In the genomic region with DNA sequence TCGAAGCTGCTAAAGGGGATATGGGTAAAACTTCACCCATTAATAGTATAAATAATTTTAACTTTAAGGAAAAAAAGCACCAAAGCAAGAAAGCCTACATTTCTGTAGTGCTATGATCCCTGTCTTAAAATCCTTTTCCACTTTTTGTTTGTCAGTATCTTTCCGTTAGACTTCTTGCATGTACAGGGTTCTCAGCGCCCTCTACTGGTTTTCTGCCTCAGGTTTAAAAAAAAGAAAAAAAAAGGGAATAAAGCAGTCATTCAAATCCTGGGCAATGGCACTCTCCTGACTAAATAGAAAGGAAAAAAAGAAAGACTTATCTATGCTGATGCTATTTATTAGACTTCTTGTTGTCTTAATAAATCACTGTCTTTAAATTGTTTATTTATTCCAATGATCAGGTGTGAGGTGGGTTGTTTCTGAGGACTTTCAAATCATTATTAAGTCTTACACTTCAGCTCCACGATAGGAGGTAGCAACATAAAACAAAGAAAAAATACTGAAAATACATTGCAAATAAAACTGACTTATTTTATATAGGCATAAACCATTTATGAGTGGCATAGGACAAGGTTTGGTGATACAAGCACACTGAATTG, we compare ENCODE assay signal across 8 cellular contexts.
DNase-seq lines count a peak whose midpoint lies in the region; ATAC-seq, FAIRE-seq and TF ChIP-seq lines count a peak whose summit lies in the region.

No MANE protein-coding gene starts in this region.

- H2BK12ac ChIP-seq in neuronal stem cell (ENCODE audit: low read length), result no peak overlapping the region

- CTCF ChIA-PET in A549 (lab: Yijun Ruan, JAX), result interaction anchor here (0.6 to 2.1 kb wide), 7 partner anchors 10 to 960 kb away, joined by 3 to 5 read pairs (median 3); no protein-coding TSS in a partner anchor

- no peak overlapping the region for H4K91ac ChIP-seq in neuronal stem cell (ENCODE audit: low read depth, low read length, poor library complexity)

- TF ChIP-seq CTCF in A549 (IDR thresholded peaks at IDR 0.05), result peak; percentile 87

- H2BK5ac ChIP-seq in neuronal stem cell (ENCODE audit: low read length), result no peak overlapping the region

- no peak for TF ChIP-seq POLR2A in A549 (IDR thresholded peaks at IDR 0.05; ENCODE audit: low read length)

- POLR2A ChIA-PET in A549 (lab: Yijun Ruan, JAX), result no interaction called here

- TF ChIP-seq EP300 in A549 (IDR thresholded peaks at IDR 0.05), result no peak

- ATAC-seq in A549 (peak; percentile 54 to 56; a peak in 5 of 6 replicates), GM19023 (IDR thresholded peaks at IDR 0.05; ENCODE audit: unreplicated experiment) (no peak), HG03196 (IDR thresholded peaks at IDR 0.05; ENCODE audit: unreplicated experiment) (no peak)

- no peak overlapping the region for H2BK120ac ChIP-seq in neuronal stem cell (ENCODE audit: low read depth, low read length)

- H3K14ac ChIP-seq in neuronal stem cell (ENCODE audit: low read length), result no peak overlapping the region

- FAIRE-seq in A549 (lab: Jason Lieb, UNC), result peak; percentile 67

- H3K27me3 ChIP-seq in SJCRH30 (no peaks in the 10 kb centered on the region), neuronal stem cell (ENCODE audit: control insufficient read depth in 3 of 3, insufficient read depth in 3 of 3, low read depth in 1 of 3, low read length in 3 of 3) (no peaks in the 10 kb centered on the region)

- H3K9me3 ChIP-seq in A549 (no peaks in the 10 kb centered on the region), SJCRH30 (replicated peaks) (no peaks in the 10 kb centered on the region), neuronal stem cell (replicated peaks in 1 of 2; ENCODE audit: control insufficient read depth in 2 of 2, insufficient read depth in 1 of 2, low read depth in 1 of 2, low read length in 2 of 2) (no peaks in the 10 kb centered on the region)

- no peak overlapping the region for H2AK5ac ChIP-seq in neuronal stem cell (ENCODE audit: low read depth, low read length)

- no peaks in the 10 kb centered on the region for H3K36me3 ChIP-seq in SJCRH30
- H3K36me3 ChIP-seq in neuronal stem cell (replicated peaks in 1 of 2; ENCODE audit: control insufficient read depth in 2 of 2, insufficient read depth in 2 of 2, low read length in 2 of 2), result no peaks in the 10 kb centered on the region

- H3K23ac ChIP-seq in neuronal stem cell (ENCODE audit: low read depth, low read length, poor library complexity), result no peak overlapping the region

- no peak overlapping the region for H3K4ac ChIP-seq in neuronal stem cell (ENCODE audit: low read length)

- H2BK15ac ChIP-seq in neuronal stem cell (ENCODE audit: low read length), result no peak overlapping the region

- H4K8ac ChIP-seq in neuronal stem cell (ENCODE audit: low read depth, low read length), result no peak overlapping the region

- TF ChIP-seq RAD21 in A549 (conservative IDR thresholded peaks at IDR 0.05 in 1 of 2, IDR thresholded peaks at IDR 0.05 in 1 of 2), result peak; percentile 77 to 78

- H3K9ac ChIP-seq in neuronal stem cell (ENCODE audit: low read depth, low read length, poor library complexity), result no peak overlapping the region

- H3K4me2 ChIP-seq in A549 (peak overlapping the region; percentile 21; the same call in 1 of the 3 replicates), neuronal stem cell (ENCODE audit: insufficient read depth, low read length, poor library complexity, severe bottlenecking) (no peak overlapping the region)

- 28% methylated on average over 4 of the region's 4 CpGs for WGBS in A549 (ENCODE audit: missing lambda C conversion rate)
- WGBS in neuronal stem cell (ENCODE audit: extremely low coverage in 2 of 2, insufficient read length in 2 of 2, insufficient replicate concordance in 1 of 2), 2 donors, result no CpG with 5 or more reads among the region's 4 CpGs

- H3K27ac ChIP-seq in A549, result no peak overlapping the region
- H3K27ac ChIP-seq in SJCRH30, result no peak overlapping the region
- no peak overlapping the region for H3K27ac ChIP-seq in neuronal stem cell (replicated peaks; ENCODE audit: low read length)

- H3K4me3 ChIP-seq in A549, result no peak overlapping the region
- no peak overlapping the region for H3K4me3 ChIP-seq in SJCRH30
- no peak overlapping the region for H3K4me3 ChIP-seq in neuronal stem cell (ENCODE audit: low read length in 2 of 2)

- DNase-seq in A549 (ENCODE audit: low read depth in 1 of 2, low spot score in 1 of 2), result peak; percentile 16 to 65
- peak; percentile 49 for DNase-seq in GM03348 (ENCODE audit: low spot score)
- DNase-seq in NCI-H1092 treated with DMSO at 0.1 percent for 48 hours (lab: John Stamatoyannopoulos, UW), result peak; percentile 48
- peak; percentile 23 to 51 for DNase-seq in SJCRH30
- peak; percentile 48 for DNase-seq in epidermal melanocyte (ENCODE audit: insufficient read length, low spot score)
- DNase-seq in neuronal stem cell (ENCODE audit: low spot score), result peak; percentile 48

- H3K79me1 ChIP-seq in neuronal stem cell (ENCODE audit: low read depth, low read length), result no peaks in the 10 kb centered on the region

- no peak overlapping the region for H2AFZ ChIP-seq in neuronal stem cell (ENCODE audit: low read length)

- no peak overlapping the region for H3K18ac ChIP-seq in neuronal stem cell (ENCODE audit: low read length)

- H3K4me1 ChIP-seq in A549 (no peaks in the 10 kb centered on the region), SJCRH30 (no peaks in the 10 kb centered on the region), neuronal stem cell (ENCODE audit: control insufficient read depth in 2 of 2, insufficient read depth in 1 of 2, low read depth in 1 of 2, low read length in 2 of 2) (no peaks in the 10 kb centered on the region)

TF ChIP-seq in A549, 52 proteins besides CTCF, POLR2A, EP300 and RAD21:
- TF ChIP-seq NPAS2 (CRISPR knock-in tag; IDR thresholded peaks at IDR 0.05; ENCODE audit: borderline replicate concordance) (no peak), SMC3 (IDR thresholded peaks at IDR 0.05) (peak; percentile 74), MAFK (IDR thresholded peaks at IDR 0.05; ENCODE audit: partially characterized antibody) (no peak)
TF ChIP-seq in A549: peak in this region for 1.

Comparison
In these comparisons a context has a peak if more than half of its experiments do, and no peak if none do; other contexts are left out.
1. ATAC-seq: peak in A549 (2 of 2); none in GM19023 (single experiment) and HG03196 (single experiment).
2. Peak in every context shown above with its lines, with median percentiles within 50 percentile points of each other: DNase-seq.